25 cellular contexts compared by ENCODE assay signal in genomic region chr4:189364032-189364449, GRCh38.
"Had no signal": no experiment of that assay in that cellular context is flagged by ENCODE, and none has a peak within 500 bp of the region (broad histone marks: within the 10 kb centered on the region; RNA-seq: fewer than 3 reads in every experiment).

No MANE protein-coding gene starts in this region.

- H3K9me3 ChIP-seq: tibial nerve, uterus had no signal

- ATAC-seq: activated CD8-positive, alpha-beta memory T cell treated with anti-CD3 and anti-CD28 coated beads, Interleukin-2, amount 10 ng/mL, durations not matched to agents 7 days and 5 days; activated CD8-positive, alpha-beta T cell treated with anti-CD3 and anti-CD28 coated beads for 36 hours; left lung; naive thymus-derived CD4-positive, alpha-beta T cell; stimulated activated naive CD8-positive, alpha-beta T cell treated with anti-CD3 and anti-CD28 coated beads, Interleukin-15, amount 100 ng/mL, for 72 hours; T-cell had no signal

- H3K4me3 Mint-ChIP-seq: activated CD4-positive, alpha-beta T cell treated with anti-CD3 and anti-CD28 coated beads, Interleukin-2, amount 10 ng/mL, durations not matched to agents 7 days and 5 days; activated CD8-positive, alpha-beta memory T cell treated with anti-CD3 and anti-CD28 coated beads, Interleukin-2, amount 10 ng/mL, durations not matched to agents 7 days and 5 days; activated CD8-positive, alpha-beta T cell treated with anti-CD3 and anti-CD28 coated beads for 36 hours; activated naive CD8-positive, alpha-beta T cell; naive thymus-derived CD4-positive, alpha-beta T cell; neural crest cell; T-cell; T-helper 2 cell treated with Interferon-gamma antibody and Interleukin-4, amounts not matched to agents 5 μg/mL and 100 μg/mL, for 36 hours had no signal

- H3K4me1 Mint-ChIP-seq: activated CD4-positive, alpha-beta T cell treated with anti-CD3 and anti-CD28 coated beads, Interleukin-2, amount 10 ng/mL, durations not matched to agents 7 days and 5 days; activated CD8-positive, alpha-beta memory T cell treated with anti-CD3 and anti-CD28 coated beads, Interleukin-2, amount 10 ng/mL, durations not matched to agents 7 days and 5 days; neural crest cell; stimulated activated naive CD8-positive, alpha-beta T cell treated with anti-CD3 and anti-CD28 coated beads, Interleukin-15, amount 100 ng/mL, for 72 hours; T-cell had no signal

- DNase-seq: activated CD4-positive, alpha-beta T cell treated with anti-CD3 and anti-CD28 coated beads, Interleukin-2, amount 10 ng/mL, durations not matched to agents 7 days and 5 days; activated CD4-positive, CD25-positive, alpha-beta regulatory T cell treated with anti-CD3 and anti-CD28 coated beads, Interleukin-2, amount 50 U/mL, for 72 hours; activated CD8-positive, alpha-beta memory T cell treated with anti-CD3 and anti-CD28 coated beads, Interleukin-2, amount 10 ng/mL, durations not matched to agents 7 days and 5 days; activated CD8-positive, alpha-beta T cell treated with anti-CD3 and anti-CD28 coated beads for 36 hours; activated naive CD4-positive, alpha-beta T cell; amniotic stem cell; kidney; naive thymus-derived CD4-positive, alpha-beta T cell; posterior cingulate gyrus; spleen; stimulated activated CD4-positive, alpha-beta T cell treated with anti-CD3 and anti-CD28 coated beads, Interleukin-4, amount 100 ng/mL, for 24 hours; uterus; WERI-Rb-1 had no signal

- H3K27ac ChIP-seq: coronary artery, epithelial cell of prostate, left lung, spleen, tibial nerve, uterus, WERI-Rb-1 had no signal

- H3K4me3 ChIP-seq: coronary artery, left lung, lung, tibial nerve, uterus had no signal

- H3K36me3 ChIP-seq: left lung, spleen, tibial nerve, uterus, WERI-Rb-1 had no signal

- H3K4me1 ChIP-seq: left lung, spleen, tibial nerve, uterus had no signal

- H3K36me3 Mint-ChIP-seq: activated CD8-positive, alpha-beta memory T cell treated with anti-CD3 and anti-CD28 coated beads, Interleukin-2, amount 10 ng/mL, durations not matched to agents 7 days and 5 days; activated naive CD8-positive, alpha-beta T cell; naive thymus-derived CD4-positive, alpha-beta T cell; T-cell had no signal

- H3K27me3 ChIP-seq: left lung, spleen, tibial nerve, uterus had no signal

- H3K27ac Mint-ChIP-seq: activated CD4-positive, alpha-beta T cell treated with anti-CD3 and anti-CD28 coated beads, Interleukin-2, amount 10 ng/mL, durations not matched to agents 7 days and 5 days; activated CD8-positive, alpha-beta memory T cell treated with anti-CD3 and anti-CD28 coated beads, Interleukin-2, amount 10 ng/mL, durations not matched to agents 7 days and 5 days; activated CD8-positive, alpha-beta T cell treated with anti-CD3 and anti-CD28 coated beads for 36 hours; activated naive CD8-positive, alpha-beta T cell; naive thymus-derived CD4-positive, alpha-beta T cell; T-cell; T-helper 2 cell treated with Interferon-gamma antibody and Interleukin-4, amounts not matched to agents 5 μg/mL and 100 μg/mL, for 36 hours had no signal

- FAIRE-seq: bronchial epithelial cell, kidney, TTC549 had no signal
